20 cellular contexts compared by ENCODE assay signal in the genomic region with DNA sequence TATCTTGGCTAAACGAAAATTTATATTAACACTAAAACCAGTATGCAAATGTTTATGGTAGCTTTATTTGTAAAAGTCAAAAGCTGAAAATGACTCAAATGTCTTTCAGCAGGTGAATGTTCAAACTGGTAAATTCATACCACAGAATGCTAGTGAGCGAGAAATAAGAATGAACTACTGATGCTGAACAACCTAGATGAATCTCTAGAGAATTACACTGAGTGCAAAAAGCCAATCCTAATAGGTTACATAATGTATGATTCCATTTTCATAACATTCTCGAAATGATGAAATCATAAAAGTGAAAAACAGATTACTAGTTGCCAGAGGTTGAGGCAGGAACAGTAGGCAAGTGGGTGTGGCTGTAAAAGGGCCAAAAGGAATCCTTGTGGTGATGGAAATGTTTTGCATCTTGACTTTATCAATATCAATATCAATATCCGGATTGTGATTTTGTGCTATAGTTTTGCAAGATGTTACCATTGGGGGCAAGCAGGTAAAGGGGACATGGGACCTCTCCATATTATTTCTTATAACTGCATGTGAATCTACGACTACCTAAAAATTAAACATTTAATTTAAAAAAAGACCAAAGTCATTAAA. TPM values are rescaled to one million over a fixed set of nuclear protein-coding genes. Genes with fewer than 3 reads are reported as not detected.
DNase-seq lines count a peak whose midpoint lies in the region; ATAC-seq and TF ChIP-seq lines count a peak whose summit lies in the region.
"Had no signal": no experiment of that assay in that cellular context is flagged by ENCODE, and none has a peak within 500 bp of the region (broad histone marks: within the 10 kb centered on the region; RNA-seq: fewer than 3 reads in every experiment).

No MANE protein-coding gene starts in this region.

- peak overlapping the region; percentile 25 for H3K4me3 Mint-ChIP-seq in CD4-positive, alpha-beta T cell
- no peak overlapping the region for H3K4me3 Mint-ChIP-seq in activated CD4-positive, alpha-beta T cell treated with anti-CD3 and anti-CD28 coated beads, Interleukin-2, amount 10 ng/mL, durations not matched to agents 24 days and 14 days

- H3K36me3 Mint-ChIP-seq in CD4-positive, alpha-beta T cell (ENCODE audit: low read depth) = peaks cover 27% of the 10 kb centered on the region
- H3K36me3 Mint-ChIP-seq in activated CD4-positive, alpha-beta T cell treated with anti-CD3 and anti-CD28 coated beads, Interleukin-2, amount 10 ng/mL, durations not matched to agents 24 days and 14 days (ENCODE audit: low read depth) = peaks cover 7% of the 10 kb centered on the region
- H3K36me3 Mint-ChIP-seq: T-cell had no signal

- ATAC-seq in CD4-positive, alpha-beta T cell (ENCODE audit: poor library complexity) = no peak
- ATAC-seq in GM19043 (IDR thresholded peaks at IDR 0.05; ENCODE audit: low read depth, unreplicated experiment) (peak; percentile 42), HG03439 (IDR thresholded peaks at IDR 0.05; ENCODE audit: unreplicated experiment) (peak; percentile 41)
- ATAC-seq: naive thymus-derived CD4-positive, alpha-beta T cell; stimulated activated naive CD8-positive, alpha-beta T cell treated with anti-CD3 and anti-CD28 coated beads, Interleukin-15, Interleukin-2, amounts not matched to agents 100 U/mL and 50 U/mL, for 24 hours; T-cell had no signal

- no peak for TF ChIP-seq CTCF in CD4-positive, alpha-beta T cell (IDR thresholded peaks at IDR 0.05)
- no peak for TF ChIP-seq CTCF in VCaP (conservative IDR thresholded peaks at IDR 0.05)

- H3K27ac Mint-ChIP-seq in CD4-positive, alpha-beta T cell = no peak overlapping the region
- H3K27ac Mint-ChIP-seq in activated CD4-positive, alpha-beta T cell treated with anti-CD3 and anti-CD28 coated beads, Interleukin-2, amount 10 ng/mL, durations not matched to agents 24 days and 14 days = no peak overlapping the region

- H3K27me3 ChIP-seq in CD4-positive, alpha-beta T cell (ENCODE audit: control insufficient read depth, insufficient read depth, low read length) = no peaks in the 10 kb centered on the region

- no peak for DNase-seq in CD4-positive, alpha-beta T cell
- DNase-seq in SHP77 (lab: John Stamatoyannopoulos, UW) (no peak), kidney glomerular epithelial cell (lab: John Stamatoyannopoulos, UW) (no peak), Kasumi-1 (lab: John Stamatoyannopoulos, UW) (no peak)
- DNase-seq in activated CD4-positive, alpha-beta T cell treated with anti-CD3 and anti-CD28 coated beads, Interleukin-2, amount 10 ng/mL, durations not matched to agents 24 days and 14 days = no peak
- DNase-seq: activated CD4-positive, alpha-beta T cell treated with anti-CD3 and anti-CD28 coated beads for 4 hours; DMS153; GDM1; head of caudate nucleus; naive thymus-derived CD4-positive, alpha-beta T cell; NCI-H1436 treated with DMSO at 0.1 percent for 48 hours; NCI-H524 treated with DMSO at 0.1 percent for 48 hours; SHP77 treated with DMSO at 0.1 percent for 48 hours; stimulated activated CD4-positive, alpha-beta T cell treated with anti-CD3 and anti-CD28 coated beads, Interleukin-1b, Interleukin-23, amount 100 ng/mL, for 48 hours; stimulated activated naive CD8-positive, alpha-beta T cell treated with anti-CD3 and anti-CD28 coated beads, Interleukin-15, Interleukin-2, amounts not matched to agents 100 U/mL and 50 U/mL, for 24 hours; T-cell; tibial artery had no signal

- peaks cover 5% of the 10 kb centered on the region for H3K9me3 Mint-ChIP-seq in CD4-positive, alpha-beta T cell
- peaks cover 8% of the 10 kb centered on the region for H3K9me3 Mint-ChIP-seq in activated CD4-positive, alpha-beta T cell treated with anti-CD3 and anti-CD28 coated beads, Interleukin-2, amount 10 ng/mL, durations not matched to agents 24 days and 14 days
- H3K9me3 Mint-ChIP-seq: T-cell had no signal

- CTCF ChIA-PET in CD4-positive, alpha-beta T cell (lab: Charles Lee) = interaction anchor here (1.2 kb wide), 1 partner anchor 39 kb away, joined by 3 read pairs; no protein-coding TSS in a partner anchor

- POLR2A ChIA-PET in CD4-positive, alpha-beta T cell (lab: Charles Lee) = interaction anchor here (1.0 to 3.9 kb wide), 2 partner anchors 21 to 56 kb away, joined by 3 to 16 read pairs; a partner anchor contains a TSS

- intact Hi-C loops in CD4-positive, alpha-beta T cell (cut with DNase I, micrococcal nuclease) = loop anchor here in 1 of 2 experiments (2.0 kb wide), 1 partner anchor 32 kb away; no protein-coding TSS in a partner anchor
- intact Hi-C loops in activated CD4-positive, alpha-beta T cell treated with anti-CD3 and anti-CD28 coated beads, Interleukin-2, amount 10 ng/mL, durations not matched to agents 24 days and 14 days (cut with micrococcal nuclease) = no loop called here

- H3K9me3 ChIP-seq in CD4-positive, alpha-beta T cell (ENCODE audit: control insufficient read depth, low read length) = no peaks in the 10 kb centered on the region
- H3K9me3 ChIP-seq: tibial artery had no signal

- H3K27ac ChIP-seq in CD4-positive, alpha-beta T cell (ENCODE audit: low read depth, low read length) = no peak overlapping the region
- peak overlapping the region; percentile 70 for H3K27ac ChIP-seq in VCaP
- H3K27ac ChIP-seq: tibial artery had no signal

- H3K27me3 Mint-ChIP-seq in CD4-positive, alpha-beta T cell = peaks cover 58% of the 10 kb centered on the region
- peaks cover 35% of the 10 kb centered on the region for H3K27me3 Mint-ChIP-seq in activated CD4-positive, alpha-beta T cell treated with anti-CD3 and anti-CD28 coated beads, Interleukin-2, amount 10 ng/mL, durations not matched to agents 24 days and 14 days

- peaks cover 62% of the 10 kb centered on the region for H3K4me1 Mint-ChIP-seq in CD4-positive, alpha-beta T cell (ENCODE audit: low read depth)
- H3K4me1 Mint-ChIP-seq in activated CD4-positive, alpha-beta T cell treated with anti-CD3 and anti-CD28 coated beads, Interleukin-2, amount 10 ng/mL, durations not matched to agents 24 days and 14 days = peaks cover 46% of the 10 kb centered on the region

RNA-seq across cellular contexts. Expression of a gene that starts 26.1 kb away (rescaled TPM):
- total RNA-seq in CD4-positive, alpha-beta T cell = under 1 TPM; 0.25 to 0.31 TPM
- total RNA-seq in activated CD4-positive, alpha-beta T cell treated with anti-CD3 and anti-CD28 coated beads, Interleukin-2, amount 10 ng/mL, durations not matched to agents 24 days and 14 days = 0.86 and 0.97 TPM in 2 replicates

RNA-seq across cellular contexts. Expression of a gene that starts 55.3 kb away (rescaled TPM):
- 10 to 100 TPM; 11.5 to 13.2 TPM for total RNA-seq in CD4-positive, alpha-beta T cell
- 64.8 and 67.3 TPM in 2 replicates for total RNA-seq in activated CD4-positive, alpha-beta T cell treated with anti-CD3 and anti-CD28 coated beads, Interleukin-2, amount 10 ng/mL, durations not matched to agents 24 days and 14 days
